In the genomic region with DNA sequence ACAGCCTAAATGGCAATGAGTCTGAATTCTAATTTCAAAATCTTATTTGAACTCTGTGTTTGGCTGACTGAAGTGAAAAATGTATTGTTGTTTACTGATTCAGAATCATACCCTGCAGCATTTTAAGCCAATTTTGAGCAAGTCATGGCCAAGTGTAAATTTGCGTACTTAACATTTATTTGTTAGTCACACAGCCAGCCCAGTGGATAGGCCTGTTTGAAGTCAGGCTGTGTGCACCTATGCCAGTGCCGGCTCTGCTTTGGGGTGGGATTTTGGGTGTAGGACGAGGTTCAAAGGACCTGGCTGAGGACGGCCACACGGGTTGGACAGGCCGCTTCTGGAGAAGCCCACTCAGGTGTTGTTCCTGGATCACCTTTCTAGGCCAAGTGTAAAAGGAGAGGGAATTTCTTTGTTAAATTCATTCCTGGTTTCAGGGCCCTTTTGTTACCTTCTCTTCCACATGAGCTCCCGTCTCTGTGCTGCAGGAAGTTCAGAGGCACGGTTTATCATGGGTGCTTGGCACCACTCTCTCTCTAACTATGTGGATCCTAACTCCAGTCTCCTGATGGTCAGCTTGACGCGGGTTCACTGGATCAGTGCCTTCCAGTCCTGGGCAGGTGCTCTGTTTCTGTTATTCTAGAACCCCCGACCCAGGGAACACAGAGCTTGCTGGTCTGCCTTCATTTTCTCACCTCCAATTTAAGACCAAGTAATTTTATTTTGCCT, we compare ENCODE assay signal across 11 cellular contexts.
DNase-seq lines count a peak whose midpoint lies in the region; ATAC-seq and TF ChIP-seq lines count a peak whose summit lies in the region.
"Had no signal": no experiment of that assay in that cellular context is flagged by ENCODE, and none has a peak within 500 bp of the region (broad histone marks: within the 10 kb centered on the region; RNA-seq: fewer than 3 reads in every experiment).

No MANE protein-coding gene starts in this region.

- no peak for TF ChIP-seq CTCF in PC-9 (conservative IDR thresholded peaks at IDR 0.05)
- no peak for TF ChIP-seq CTCF in coronary artery (IDR thresholded peaks at IDR 0.05)
- no peak for TF ChIP-seq CTCF in tibial nerve (IDR thresholded peaks at IDR 0.05)
- TF ChIP-seq CTCF in spleen (IDR thresholded peaks at IDR 0.05 in 8 of 11, conservative IDR thresholded peaks at IDR 0.05 in 3 of 11), result no peak

- H3K23ac ChIP-seq in neuronal stem cell (ENCODE audit: low read depth, low read length, poor library complexity), result no peak overlapping the region

- peaks cover 62% of the 10 kb centered on the region for H3K79me2 ChIP-seq in PC-9 (ENCODE audit: low read depth)

- TF ChIP-seq POLR2A in tibial nerve (IDR thresholded peaks at IDR 0.05) (no peak), spleen (IDR thresholded peaks at IDR 0.05) (no peak)

- H3K36me3 ChIP-seq in PC-9 (ENCODE audit: low read depth) (no peaks in the 10 kb centered on the region), mesodermal cell (ENCODE audit: control insufficient read depth, insufficient read depth, low read length) (no peaks in the 10 kb centered on the region), tibial nerve (no peaks in the 10 kb centered on the region), neuronal stem cell (replicated peaks in 1 of 2; ENCODE audit: control insufficient read depth in 2 of 2, insufficient read depth in 2 of 2, low read length in 2 of 2) (peaks cover 0 to 2% of the 10 kb centered on the region in 2 donors), spleen (peaks cover 0 to 6% (median 0%) of the 10 kb centered on the region in 6 donors)

- no peak overlapping the region for H3K18ac ChIP-seq in neuronal stem cell (ENCODE audit: low read length)

- H3K4me1 ChIP-seq in PC-9 (replicated peaks; ENCODE audit: insufficient read depth), result peaks cover 46% of the 10 kb centered on the region
- H3K4me1 ChIP-seq in mesodermal cell (ENCODE audit: control insufficient read depth, insufficient read depth, low read length, poor library complexity, severe bottlenecking), result peaks cover 51% of the 10 kb centered on the region
- peaks cover 0 to 84% (median 40%) of the 10 kb centered on the region in 4 donors for H3K4me1 ChIP-seq in tibial nerve
- peaks cover 29 to 57% of the 10 kb centered on the region in 2 donors for H3K4me1 ChIP-seq in neuronal stem cell (ENCODE audit: control insufficient read depth in 2 of 2, insufficient read depth in 1 of 2, low read depth in 1 of 2, low read length in 2 of 2)
- H3K4me1 ChIP-seq in spleen, result peaks cover 4 to 86% (median 39%) of the 10 kb centered on the region in 6 donors

- no peak overlapping the region for H3K14ac ChIP-seq in neuronal stem cell (ENCODE audit: low read length)

- no peak overlapping the region for H2AK5ac ChIP-seq in neuronal stem cell (ENCODE audit: low read depth, low read length)

- intact Hi-C loops in PC-9 (cut with micrococcal nuclease; ENCODE audit: unreplicated experiment), result loop anchor here (2.0 to 5.0 kb wide), 3 partner anchors 26 to 84 kb away; a partner anchor contains a TSS
- intact Hi-C loops in spleen (cut with DNase I; ENCODE audit: low total_unique reads), result no loop called here

- H2BK15ac ChIP-seq in neuronal stem cell (ENCODE audit: low read length), result no peak overlapping the region

- no peak overlapping the region for H3K9ac ChIP-seq in neuronal stem cell (ENCODE audit: low read depth, low read length, poor library complexity)

- H3K4ac ChIP-seq in neuronal stem cell (ENCODE audit: low read length), result no peak overlapping the region

- H3K79me1 ChIP-seq in neuronal stem cell (ENCODE audit: low read depth, low read length), result peaks cover 6% of the 10 kb centered on the region

- H2AFZ ChIP-seq in PC-9 (0 out of 2 replicates have a peak overlapping the region, but pooled peaks have one; percentile 68), neuronal stem cell (ENCODE audit: low read length) (no peak overlapping the region)

- CTCF ChIA-PET in PC-9 (lab: Charles Lee), result no interaction called here

- no peak overlapping the region for H2BK120ac ChIP-seq in neuronal stem cell (ENCODE audit: low read depth, low read length)

- H3K4me3 ChIP-seq in PC-9 (no peak overlapping the region; the same call in 1 of the 2 replicates), coronary artery (no peak overlapping the region), mesodermal cell (ENCODE audit: extremely low read depth, insufficient read depth, low read length, poor library complexity, severe bottlenecking) (no peak overlapping the region), tibial nerve (peak overlapping the region in 1 of 4 donors; percentile 5), neuronal stem cell (ENCODE audit: low read length in 2 of 2) (no peak overlapping the region), spleen (no peak overlapping the region)

- H3K9me3 ChIP-seq in PC-9 (ENCODE audit: insufficient read depth, low read depth), result no peaks in the 10 kb centered on the region
- H3K9me3 ChIP-seq in mesodermal cell (ENCODE audit: control insufficient read depth, low read length), result no peaks in the 10 kb centered on the region
- no peaks in the 10 kb centered on the region for H3K9me3 ChIP-seq in tibial nerve
- H3K9me3 ChIP-seq in neuronal stem cell (replicated peaks in 1 of 2; ENCODE audit: control insufficient read depth in 2 of 2, insufficient read depth in 1 of 2, low read depth in 1 of 2, low read length in 2 of 2), result no peaks in the 10 kb centered on the region
- H3K9me3 ChIP-seq in spleen, result no peaks in the 10 kb centered on the region

- peaks cover 14% of the 10 kb centered on the region; the same call in 1 of the 2 replicates for H3F3A ChIP-seq in PC-9 (ENCODE audit: insufficient read depth, low read depth)

- 77 to 85% methylated on average over 6 to 11 of the region's 11 CpGs for WGBS in mesodermal cell (ENCODE audit: insufficient coverage in 2 of 2), 2 experiments
- WGBS in tibial nerve, 2 donors, result 92 to 93% methylated on average over 11 of the region's 11 CpGs
- no CpG with 5 or more reads among the region's 11 CpGs for WGBS in neuronal stem cell (ENCODE audit: extremely low coverage in 2 of 2, insufficient read length in 2 of 2, insufficient replicate concordance in 1 of 2), 2 donors
- WGBS in spleen, 5 donors, result 93 to 97% (median 97%) methylated on average over 11 of the region's 11 CpGs

- POLR2A ChIA-PET in PC-9 (lab: Charles Lee; ENCODE audit: unreplicated experiment), result interaction anchor here (0.6 to 0.7 kb wide), 4 partner anchors 12 to 86 kb away, joined by 4 to 7 read pairs (median 6); no protein-coding TSS in a partner anchor

- H2BK5ac ChIP-seq in neuronal stem cell (ENCODE audit: low read length), result no peak overlapping the region

- H3K27me3 ChIP-seq in PC-9 (ENCODE audit: insufficient read depth, low read depth) (no peaks in the 10 kb centered on the region), tibial nerve (no peaks in the 10 kb centered on the region), neuronal stem cell (ENCODE audit: control insufficient read depth in 3 of 3, insufficient read depth in 3 of 3, low read depth in 1 of 3, low read length in 3 of 3) (no peaks in the 10 kb centered on the region), spleen (replicated peaks in 1 of 7) (no peaks in the 10 kb centered on the region)

- H3K27ac ChIP-seq in PC-9 (peak overlapping the region; percentile 80), coronary artery (peak overlapping the region; percentile 69 to 79), mesodermal cell (ENCODE audit: low read depth, low read length, severe bottlenecking) (peak overlapping the region; percentile 99), tibial nerve (peak overlapping the region; percentile 67 to 90 (median 77)), neuronal stem cell (replicated peaks; ENCODE audit: low read length) (no peak overlapping the region), spleen (peak overlapping the region in 1 of 8 donors; percentile 17)

- no peak for TF ChIP-seq EP300 in tibial nerve (IDR thresholded peaks at IDR 0.05)

- H4K91ac ChIP-seq in neuronal stem cell (ENCODE audit: low read depth, low read length, poor library complexity), result no peak overlapping the region

- no peak overlapping the region for H2BK12ac ChIP-seq in neuronal stem cell (ENCODE audit: low read length)

- BruUV-seq in PC-9 (replicated peaks; lab: Mats Ljungman, UMichigan), result TSS peak; percentile 95

- no peaks in the 10 kb centered on the region for H3K9me2 ChIP-seq in PC-9 (ENCODE audit: insufficient read depth)

- no peak for DNase-seq in PC-9
- DNase-seq in coronary artery (ENCODE audit: low spot score), result no peak
- no peak for DNase-seq in tibial nerve (ENCODE audit: low spot score in 2 of 2)
- DNase-seq in neuronal stem cell (ENCODE audit: low spot score), result no peak
- DNase-seq in SW480 (ENCODE audit: low spot score), result no peak
- DNase-seq in spleen, result no peak
- DNase-seq: activated CD4-positive, alpha-beta T cell treated with anti-CD3 and anti-CD28 coated beads, Interleukin-2, amount 50 U/mL, for 1 hour; DMS153; NCI-H1417 treated with DMSO at 0.1 percent for 48 hours had no signal

- no peaks in the 10 kb centered on the region for H4K20me1 ChIP-seq in PC-9 (ENCODE audit: insufficient read depth)

- H3K4me2 ChIP-seq in PC-9, result peak overlapping the region; percentile 69
- no peak overlapping the region for H3K4me2 ChIP-seq in neuronal stem cell (ENCODE audit: insufficient read depth, low read length, poor library complexity, severe bottlenecking)

- no peak overlapping the region for H4K8ac ChIP-seq in neuronal stem cell (ENCODE audit: low read depth, low read length)

- no peak for ATAC-seq in HG02610 (IDR thresholded peaks at IDR 0.05; ENCODE audit: unreplicated experiment)
